ENCODE assay signal across 23 cellular contexts in genomic region chr4:30943356-30943755, GRCh38.
"Had no signal": no experiment of that assay in that cellular context is flagged by ENCODE, and none has a peak within 500 bp of the region (broad histone marks: within the 10 kb centered on the region; RNA-seq: fewer than 3 reads in every experiment).

No MANE protein-coding gene starts in this region.

- H3K36me3 ChIP-seq: lower lobe of right lung, pancreas, right atrium auricular region, thyroid gland, upper lobe of right lung had no signal

- H3K27ac Mint-ChIP-seq: activated CD4-positive, alpha-beta memory T cell treated with anti-CD3 and anti-CD28 coated beads for 36 hours; activated naive CD8-positive, alpha-beta T cell treated with anti-CD3 and anti-CD28 coated beads for 36 hours; brain; natural killer cell; T-helper 17 cell had no signal

- H3K9me3 Mint-ChIP-seq: brain had no signal

- H3K4me3 Mint-ChIP-seq: activated CD4-positive, alpha-beta memory T cell treated with anti-CD3 and anti-CD28 coated beads for 36 hours; activated naive CD8-positive, alpha-beta T cell treated with anti-CD3 and anti-CD28 coated beads for 36 hours; brain; natural killer cell; T-helper 17 cell had no signal

- DNase-seq: activated CD4-positive, alpha-beta memory T cell treated with anti-CD3 and anti-CD28 coated beads for 36 hours; activated CD4-positive, alpha-beta T cell treated with anti-CD3 and anti-CD28 coated beads for 48 hours; activated naive CD4-positive, alpha-beta T cell treated with Interleukin-2 at 50 U/mL for 16 hours; activated naive CD8-positive, alpha-beta T cell treated with anti-CD3 and anti-CD28 coated beads for 36 hours; activated T-cell treated with anti-CD3 and anti-CD28 coated beads, Interleukin-2, amount 50 U/mL, for 48 hours; amygdala; effector memory CD4-positive, alpha-beta T cell; lower lobe of right lung; natural killer cell; pancreas; psoas muscle; stimulated activated CD4-positive, alpha-beta T cell treated with anti-CD3 and anti-CD28 coated beads, Interleukin-4, amount 100 ng/mL, for 4 hours; stimulated activated naive CD8-positive, alpha-beta T cell treated with anti-CD3 and anti-CD28 coated beads, Interleukin-15, Interleukin-2, amounts not matched to agents 100 U/mL and 50 U/mL, for 24 hours; substantia nigra; T-helper 17 cell; thyroid gland; upper lobe of right lung had no signal

- H3K9me3 ChIP-seq: lower lobe of right lung, pancreas, psoas muscle, right atrium auricular region, thyroid gland, upper lobe of right lung had no signal

- H3K27ac ChIP-seq: lower lobe of right lung, pancreas, psoas muscle, right atrium auricular region, thyroid gland, upper lobe of right lung had no signal

- H3K4me1 Mint-ChIP-seq: activated naive CD8-positive, alpha-beta T cell treated with anti-CD3 and anti-CD28 coated beads for 36 hours; natural killer cell; T-helper 17 cell had no signal

- H3K27me3 ChIP-seq: pancreas, right atrium auricular region, thyroid gland, upper lobe of right lung had no signal

- H3K36me3 Mint-ChIP-seq: activated CD4-positive, alpha-beta memory T cell treated with anti-CD3 and anti-CD28 coated beads for 36 hours; activated naive CD8-positive, alpha-beta T cell treated with anti-CD3 and anti-CD28 coated beads for 36 hours; brain had no signal

- FAIRE-seq: colon, endothelial cell of umbilical vein, pancreas had no signal

- H3K27me3 Mint-ChIP-seq: activated CD4-positive, alpha-beta memory T cell treated with anti-CD3 and anti-CD28 coated beads for 36 hours; activated naive CD8-positive, alpha-beta T cell treated with anti-CD3 and anti-CD28 coated beads for 36 hours; brain; T-helper 17 cell had no signal

- ATAC-seq: esophagus mucosa; left lobe of liver; lower lobe of right lung; natural killer cell; pancreas; psoas muscle; stimulated activated naive CD8-positive, alpha-beta T cell treated with anti-CD3 and anti-CD28 coated beads, Interleukin-15, Interleukin-2, amounts not matched to agents 100 U/mL and 50 U/mL, for 24 hours; T-helper 17 cell; upper lobe of right lung had no signal

- H3K4me1 ChIP-seq: lower lobe of right lung, pancreas, psoas muscle, right atrium auricular region, thyroid gland, upper lobe of right lung had no signal

- H3K4me3 ChIP-seq: lower lobe of right lung, pancreas, psoas muscle, right atrium auricular region, thyroid gland, upper lobe of right lung had no signal
